In genomic region chr5:76331139-76331538, GRCh38 we compare ENCODE assay signal across 1 cellular context.
TF ChIP-seq lines count a peak whose summit lies in the region.

No MANE protein-coding gene starts in this region.

TF ChIP-seq in GM23338, 12 proteins besides CTCF, POLR2A, EP300 and RAD21:
- TF ChIP-seq ZNF462 (CRISPR knock-in tag; IDR thresholded peaks at IDR 0.05) (no peak), JUNB (IDR thresholded peaks at IDR 0.05; ENCODE audit: unreplicated experiment) (no peak), POLR2AphosphoS5 (IDR thresholded peaks at IDR 0.05; ENCODE audit: low read depth) (no peak), REST (IDR thresholded peaks at IDR 0.05; ENCODE audit: unreplicated experiment) (no peak), ZNF331 (CRISPR knock-in tag; IDR thresholded peaks at IDR 0.05; ENCODE audit: low read depth) (no peak), NANOG (IDR thresholded peaks at IDR 0.05; ENCODE audit: borderline replicate concordance) (no peak), ETS1 (IDR thresholded peaks at IDR 0.05) (no peak), CREB1 (CRISPR knock-in tag; IDR thresholded peaks at IDR 0.05; ENCODE audit: low read depth) (no peak), STAT1 (IDR thresholded peaks at IDR 0.05; ENCODE audit: unreplicated experiment) (no peak), EZH2 (IDR thresholded peaks at IDR 0.05; ENCODE audit: low read depth, unreplicated experiment) (no peak), ZNF114 (CRISPR knock-in tag; IDR thresholded peaks at IDR 0.05) (no peak), EZH2phosphoT487 (IDR thresholded peaks at IDR 0.05; ENCODE audit: unreplicated experiment) (no peak)
TF ChIP-seq in GM23338: peak in this region for 0.
